Comparison of ENCODE assay signal across 18 cellular contexts in genomic region chr7:35748348-35748747, GRCh38.
"Had no signal": no experiment of that assay in that cellular context is flagged by ENCODE, and none has a peak within 500 bp of the region (broad histone marks: within the 10 kb centered on the region; RNA-seq: fewer than 3 reads in every experiment).

No MANE protein-coding gene starts in this region.

- H3K4me1 Mint-ChIP-seq: activated naive CD4-positive, alpha-beta T cell treated with anti-CD3 and anti-CD28 coated beads, Interleukin-2, amount 50 U/mL, for 24 hours had no signal

- H3K27me3 Mint-ChIP-seq: activated naive CD4-positive, alpha-beta T cell treated with anti-CD3 and anti-CD28 coated beads, Interleukin-2, amount 50 U/mL, for 24 hours had no signal

- H3K36me3 ChIP-seq: colonic mucosa, lower lobe of right lung had no signal

- H3K4me1 ChIP-seq: colonic mucosa, lower lobe of right lung, testis had no signal

- DNase-seq: activated CD4-positive, alpha-beta T cell treated with anti-CD3 and anti-CD28 coated beads, Interleukin-2, amount 50 U/mL, for 4 hours; activated effector memory CD4-positive, alpha-beta T cell treated with Interleukin-2 at 50 U/mL for 16 hours; activated T-cell treated with anti-CD3 and anti-CD28 coated beads, Interleukin-2, amount 50 U/mL, for 1 hour; aorta; colonic mucosa; effector CD4-positive, alpha-beta T cell; hippocampal formation; left cardiac atrium; lower lobe of right lung; mucosa of descending colon; nephron progenitor cell; stimulated activated CD4-positive, alpha-beta T cell treated with anti-CD3 and anti-CD28 coated beads, Interleukin-4, amount 100 ng/mL, for 1 hour; stimulated activated CD8-positive, alpha-beta memory T cell treated with anti-CD3 and anti-CD28 coated beads, Interleukin-4, amount 100 ng/mL, for 48 hours; stimulated activated naive CD8-positive, alpha-beta T cell treated with anti-CD3 and anti-CD28 coated beads, Interleukin-15, Interleukin-2, amounts not matched to agents 100 U/mL and 50 U/mL, for 24 hours; SW 1271; testis had no signal

- H3K4me3 ChIP-seq: colonic mucosa, lower lobe of right lung, mucosa of descending colon, testis had no signal

- H3K9me3 Mint-ChIP-seq: activated naive CD4-positive, alpha-beta T cell treated with anti-CD3 and anti-CD28 coated beads, Interleukin-2, amount 50 U/mL, for 24 hours had no signal

- H3K27ac Mint-ChIP-seq: activated naive CD4-positive, alpha-beta T cell treated with anti-CD3 and anti-CD28 coated beads, Interleukin-2, amount 50 U/mL, for 24 hours; nephron progenitor cell had no signal

- H3K4me3 Mint-ChIP-seq: activated naive CD4-positive, alpha-beta T cell treated with anti-CD3 and anti-CD28 coated beads, Interleukin-2, amount 50 U/mL, for 24 hours; nephron progenitor cell had no signal

- H3K9me3 ChIP-seq: colonic mucosa, lower lobe of right lung, mucosa of descending colon, testis had no signal

- H3K27me3 ChIP-seq: colonic mucosa, testis had no signal

- H3K27ac ChIP-seq: colonic mucosa, lower lobe of right lung had no signal

- ATAC-seq: activated CD4-positive, CD25-positive, alpha-beta regulatory T cell treated with anti-CD3 and anti-CD28 coated beads, Interleukin-2, amount 50 U/mL, for 24 hours; lower lobe of right lung; mucosa of descending colon; stimulated activated naive CD8-positive, alpha-beta T cell treated with anti-CD3 and anti-CD28 coated beads, Interleukin-15, Interleukin-2, amounts not matched to agents 100 U/mL and 50 U/mL, for 24 hours had no signal
